ENCODE assay signal across 13 cellular contexts in genomic region chr12:104687823-104688573, GRCh38.
DNase-seq lines count a peak whose midpoint lies in the region; ATAC-seq and TF ChIP-seq lines count a peak whose summit lies in the region.
"Had no signal": no experiment of that assay in that cellular context is flagged by ENCODE, and none has a peak within 500 bp of the region (broad histone marks: within the 10 kb centered on the region; RNA-seq: fewer than 3 reads in every experiment).

No MANE protein-coding gene starts in this region.

- H3K4me3 ChIP-seq in Peyer's patch, result no peak overlapping the region
- H3K4me3 ChIP-seq: dorsolateral prefrontal cortex, uterus had no signal

- H4K8ac ChIP-seq in H9 (replicated peaks; ENCODE audit: insufficient read length, low read depth, low read length), result no peak overlapping the region

- no peak overlapping the region for H3K9ac ChIP-seq in H9 (ENCODE audit: extremely low read depth, insufficient read length, low read length)

- H3K9me3 ChIP-seq in Peyer's patch (no peaks in the 10 kb centered on the region), H9 (ENCODE audit: control insufficient read depth, low read depth, low read length) (no peaks in the 10 kb centered on the region)
- H3K9me3 ChIP-seq: uterus had no signal

- H3K4me3 Mint-ChIP-seq in activated CD8-positive, alpha-beta memory T cell treated with anti-CD3 and anti-CD28 coated beads, Interleukin-2, amount 10 ng/mL, durations not matched to agents 7 days and 5 days, result peak overlapping the region; percentile 44
- H3K4me3 Mint-ChIP-seq in activated naive CD4-positive, alpha-beta T cell treated with anti-CD3 and anti-CD28 coated beads, Interleukin-2, amount 10 ng/mL, durations not matched to agents 7 days and 5 days, result peak overlapping the region; percentile 27
- H3K4me3 Mint-ChIP-seq in glutamatergic neuron (ENCODE audit: unreplicated experiment) (no peak overlapping the region), H9 (no peak overlapping the region)

- no peaks in the 10 kb centered on the region for H3K23me2 ChIP-seq in H9 (ENCODE audit: insufficient read length, low read depth, low read length, poor library complexity, severe bottlenecking)

- no peaks in the 10 kb centered on the region for H3K27me3 ChIP-seq in Peyer's patch
- H3K27me3 ChIP-seq in H9 (ENCODE audit: insufficient read depth, low read length), result no peaks in the 10 kb centered on the region
- H3K27me3 ChIP-seq: uterus had no signal

- peak; percentile 89 for DNase-seq in activated CD8-positive, alpha-beta memory T cell treated with anti-CD3 and anti-CD28 coated beads, Interleukin-2, amount 10 ng/mL, durations not matched to agents 7 days and 5 days
- no peak for DNase-seq in activated CD8-positive, alpha-beta memory T cell treated with anti-CD3 and anti-CD28 coated beads for 24 hours
- peak; percentile 63 for DNase-seq in NOMO-1 treated with DMSO at 0.1 percent for 48 hours (lab: John Stamatoyannopoulos, UW; ENCODE audit: unreplicated experiment)
- DNase-seq in activated naive CD4-positive, alpha-beta T cell treated with anti-CD3 and anti-CD28 coated beads, Interleukin-2, amount 10 ng/mL, durations not matched to agents 7 days and 5 days, result peak; percentile 72
- peak; percentile 30 for DNase-seq in stimulated activated CD8-positive, alpha-beta memory T cell treated with anti-CD3 and anti-CD28 coated beads, Interleukin-4, amount 100 ng/mL, for 24 hours (ENCODE audit: low read depth)
- DNase-seq in glutamatergic neuron, result no peak
- DNase-seq in Peyer's patch, result no peak
- DNase-seq in H9, result no peak
- DNase-seq: dorsolateral prefrontal cortex, H7, left cardiac atrium, NCI-H2227 treated with DMSO at 0.1 percent for 48 hours, uterus had no signal

- no peak overlapping the region for H3K4me2 ChIP-seq in H9 (ENCODE audit: insufficient read depth, insufficient read length, low read length)

- ATAC-seq in activated CD8-positive, alpha-beta memory T cell treated with anti-CD3 and anti-CD28 coated beads, Interleukin-2, amount 10 ng/mL, durations not matched to agents 7 days and 5 days, result peak; percentile 75

- no peak for TF ChIP-seq POLR2A in Peyer's patch (IDR thresholded peaks at IDR 0.05)

- no peak overlapping the region for H3K18ac ChIP-seq in H9 (ENCODE audit: insufficient read length, low read depth, low read length)

- no peak overlapping the region for H2AFZ ChIP-seq in H9 (ENCODE audit: low read length)

- H3K4ac ChIP-seq in H9 (ENCODE audit: low read depth, low read length), result no peak overlapping the region

- no peak overlapping the region for H2BK20ac ChIP-seq in H9 (ENCODE audit: low read depth, low read length, poor library complexity, severe bottlenecking)

- peaks cover 84% of the 10 kb centered on the region for H3K4me1 Mint-ChIP-seq in activated CD8-positive, alpha-beta memory T cell treated with anti-CD3 and anti-CD28 coated beads, Interleukin-2, amount 10 ng/mL, durations not matched to agents 7 days and 5 days
- peaks cover 85% of the 10 kb centered on the region for H3K4me1 Mint-ChIP-seq in activated naive CD4-positive, alpha-beta T cell treated with anti-CD3 and anti-CD28 coated beads, Interleukin-2, amount 10 ng/mL, durations not matched to agents 7 days and 5 days
- H3K4me1 Mint-ChIP-seq in glutamatergic neuron (ENCODE audit: low read depth, unreplicated experiment) (peaks cover 6% of the 10 kb centered on the region), H9 (no peaks in the 10 kb centered on the region)

- no peak overlapping the region for H2BK5ac ChIP-seq in H9 (ENCODE audit: insufficient read length, low read length)

- no peak overlapping the region for H4K91ac ChIP-seq in H9 (ENCODE audit: insufficient read length, low read depth, low read length)

- no peak overlapping the region for H3K56ac ChIP-seq in H9 (ENCODE audit: insufficient read length, low read depth, low read length)

- H2BK12ac ChIP-seq in H9 (ENCODE audit: insufficient read length, low read depth, low read length), result no peak overlapping the region

- H3K27ac ChIP-seq in Peyer's patch, result no peak overlapping the region
- no peak overlapping the region for H3K27ac ChIP-seq in H9 (ENCODE audit: insufficient read length, low read depth, low read length)
- H3K27ac ChIP-seq: dorsolateral prefrontal cortex, uterus had no signal

- H4K20me1 ChIP-seq in H9 (ENCODE audit: control insufficient read depth, insufficient read depth, insufficient read length), result no peaks in the 10 kb centered on the region

- H2BK120ac ChIP-seq in H9 (ENCODE audit: low read depth, low read length, poor library complexity, severe bottlenecking), result no peak overlapping the region

- H3K36me3 ChIP-seq in Peyer's patch, result no peaks in the 10 kb centered on the region
- H3K36me3 ChIP-seq: uterus had no signal

- H4K5ac ChIP-seq in H9 (ENCODE audit: insufficient read length, low read depth, low read length), result no peak overlapping the region

- no peaks in the 10 kb centered on the region for H3K27me3 Mint-ChIP-seq in activated CD8-positive, alpha-beta memory T cell treated with anti-CD3 and anti-CD28 coated beads, Interleukin-2, amount 10 ng/mL, durations not matched to agents 7 days and 5 days
- no peaks in the 10 kb centered on the region for H3K27me3 Mint-ChIP-seq in activated naive CD4-positive, alpha-beta T cell treated with anti-CD3 and anti-CD28 coated beads, Interleukin-2, amount 10 ng/mL, durations not matched to agents 7 days and 5 days
- H3K27me3 Mint-ChIP-seq in glutamatergic neuron (ENCODE audit: unreplicated experiment) (peaks cover 1% of the 10 kb centered on the region), H9 (ENCODE audit: low read depth) (no peaks in the 10 kb centered on the region; the same call in 1 of the 2 replicates)

- no peak overlapping the region for H3K14ac ChIP-seq in H9 (ENCODE audit: insufficient read depth, low read length)

- H3K9me3 Mint-ChIP-seq in activated CD8-positive, alpha-beta memory T cell treated with anti-CD3 and anti-CD28 coated beads, Interleukin-2, amount 10 ng/mL, durations not matched to agents 7 days and 5 days (ENCODE audit: low read depth), result peaks cover 6% of the 10 kb centered on the region
- H3K9me3 Mint-ChIP-seq in activated naive CD4-positive, alpha-beta T cell treated with anti-CD3 and anti-CD28 coated beads, Interleukin-2, amount 10 ng/mL, durations not matched to agents 7 days and 5 days, result peaks cover 8% of the 10 kb centered on the region
- H3K9me3 Mint-ChIP-seq in glutamatergic neuron (ENCODE audit: unreplicated experiment), result no peaks in the 10 kb centered on the region
- peaks cover 3 to 7% of the 10 kb centered on the region in 2 experiments for H3K9me3 Mint-ChIP-seq in H9

- no peak overlapping the region for H2BK15ac ChIP-seq in H9 (ENCODE audit: low read depth, low read length)

- H3K79me1 ChIP-seq in H9 (ENCODE audit: insufficient read depth, low read depth, low read length, poor library complexity, severe bottlenecking), result peaks cover 2% of the 10 kb centered on the region

- H3K4me1 ChIP-seq in Peyer's patch (no peaks in the 10 kb centered on the region), H9 (ENCODE audit: insufficient read depth, low read length) (no peaks in the 10 kb centered on the region)

- no CpG with 5 or more reads among the region's 11 CpGs for whole genome bisulfite sequencing in H9 (ENCODE audit: extremely low coverage, insufficient read length, low lambda C conversion rate)

- no peaks in the 10 kb centered on the region for H3K79me2 ChIP-seq in H9 (ENCODE audit: insufficient read depth, low read length)

- H3K36me3 Mint-ChIP-seq in activated CD8-positive, alpha-beta memory T cell treated with anti-CD3 and anti-CD28 coated beads, Interleukin-2, amount 10 ng/mL, durations not matched to agents 7 days and 5 days, result peaks cover 60% of the 10 kb centered on the region
- peaks cover 39% of the 10 kb centered on the region for H3K36me3 Mint-ChIP-seq in activated naive CD4-positive, alpha-beta T cell treated with anti-CD3 and anti-CD28 coated beads, Interleukin-2, amount 10 ng/mL, durations not matched to agents 7 days and 5 days
- H3K36me3 Mint-ChIP-seq in glutamatergic neuron (ENCODE audit: unreplicated experiment), result peaks cover 3% of the 10 kb centered on the region
- H3K36me3 Mint-ChIP-seq in H9 (ENCODE audit: insufficient read depth in 1 of 3, low read depth in 3 of 3), result peaks cover 3 to 8% (median 7%) of the 10 kb centered on the region in 3 experiments

- TF ChIP-seq CTCF in glutamatergic neuron (IDR thresholded peaks at IDR 0.05; ENCODE audit: partially characterized antibody, unreplicated experiment) (no peak), Peyer's patch (IDR thresholded peaks at IDR 0.05) (no peak), H9 (conservative IDR thresholded peaks at IDR 0.05) (no peak)

- H3T11ph ChIP-seq in H9 (ENCODE audit: low read length), result no peak overlapping the region

- no peak overlapping the region for H2AK5ac ChIP-seq in H9 (ENCODE audit: insufficient read length, low read length)

- H3K27ac Mint-ChIP-seq in activated CD8-positive, alpha-beta memory T cell treated with anti-CD3 and anti-CD28 coated beads, Interleukin-2, amount 10 ng/mL, durations not matched to agents 7 days and 5 days, result peak overlapping the region; percentile 96
- H3K27ac Mint-ChIP-seq in activated naive CD4-positive, alpha-beta T cell treated with anti-CD3 and anti-CD28 coated beads, Interleukin-2, amount 10 ng/mL, durations not matched to agents 7 days and 5 days, result peak overlapping the region; percentile 97
- H3K27ac Mint-ChIP-seq in glutamatergic neuron (ENCODE audit: unreplicated experiment) (no peak overlapping the region), H9 (no peak overlapping the region)

- H3K23ac ChIP-seq in H9 (ENCODE audit: insufficient read length, low read depth, low read length), result no peak overlapping the region

- CTCF ChIA-PET in activated CD8-positive, alpha-beta memory T cell treated with anti-CD3 and anti-CD28 coated beads, Interleukin-2, amount 10 ng/mL, durations not matched to agents 7 days and 5 days (lab: Charles Lee), result interaction anchor here (0.7 to 1.9 kb wide), 10 partner anchors 7 to 306 kb away, joined by 3 to 11 read pairs (median 4); partner anchors contain the start of gene CHST11
- CTCF ChIA-PET in activated naive CD4-positive, alpha-beta T cell treated with anti-CD3 and anti-CD28 coated beads, Interleukin-2, amount 10 ng/mL, durations not matched to agents 7 days and 5 days (lab: Charles Lee), result interaction anchor here (1.2 to 2.0 kb wide), 3 partner anchors 7 to 17 kb away, joined by 3 to 5 read pairs (median 4); no protein-coding TSS in a partner anchor

Comparison
In these comparisons a context has a peak if more than half of its experiments do, and no peak if none do; other contexts are left out.
1. DNase-seq: peak in activated CD8-positive, alpha-beta memory T cell treated with anti-CD3 and anti-CD28 coated beads, Interleukin-2, amount 10 ng/mL, durations not matched to agents 7 days and 5 days (single experiment), NOMO-1 treated with DMSO at 0.1 percent for 48 hours (single experiment), activated naive CD4-positive, alpha-beta T cell treated with anti-CD3 and anti-CD28 coated beads, Interleukin-2, amount 10 ng/mL, durations not matched to agents 7 days and 5 days (single experiment) and stimulated activated CD8-positive, alpha-beta memory T cell treated with anti-CD3 and anti-CD28 coated beads, Interleukin-4, amount 100 ng/mL, for 24 hours (single experiment); none in activated CD8-positive, alpha-beta memory T cell treated with anti-CD3 and anti-CD28 coated beads for 24 hours (single experiment), glutamatergic neuron (single experiment), Peyer's patch (0 of 3) and H9 (single experiment).
2. H3K27ac Mint-ChIP-seq: peak in activated CD8-positive, alpha-beta memory T cell treated with anti-CD3 and anti-CD28 coated beads, Interleukin-2, amount 10 ng/mL, durations not matched to agents 7 days and 5 days (single experiment) and activated naive CD4-positive, alpha-beta T cell treated with anti-CD3 and anti-CD28 coated beads, Interleukin-2, amount 10 ng/mL, durations not matched to agents 7 days and 5 days (single experiment); none in glutamatergic neuron (single experiment) and H9 (0 of 3).
3. H3K4me3 Mint-ChIP-seq: peak in activated CD8-positive, alpha-beta memory T cell treated with anti-CD3 and anti-CD28 coated beads, Interleukin-2, amount 10 ng/mL, durations not matched to agents 7 days and 5 days (single experiment) and activated naive CD4-positive, alpha-beta T cell treated with anti-CD3 and anti-CD28 coated beads, Interleukin-2, amount 10 ng/mL, durations not matched to agents 7 days and 5 days (single experiment); none in glutamatergic neuron (single experiment) and H9 (0 of 2).